In genomic region chr9:117487555-117488175, GRCh38 we compare ENCODE assay signal across 1 cellular context.
TF ChIP-seq lines count a peak whose summit lies in the region.

No MANE protein-coding gene starts in this region.

TF ChIP-seq in HepG2, 621 proteins besides CTCF, POLR2A, EP300 and RAD21 (continued from another document and continues in another):
- TF ChIP-seq MNT (IDR thresholded peaks at IDR 0.05), result no peak
- TF ChIP-seq ZBTB3 (CRISPR knock-in tag; IDR thresholded peaks at IDR 0.05; ENCODE audit: borderline replicate concordance, low read depth), result no peak
- 0 out of 2 replicates have a peak, but pooled peaks have one; percentile 35 for TF ChIP-seq ZNF605 (CRISPR knock-in tag; IDR thresholded peaks at IDR 0.05)
- TF ChIP-seq NFAT5 (CRISPR knock-in tag; IDR thresholded peaks at IDR 0.05), result no peak
- TF ChIP-seq ATF4 (CRISPR knock-in tag; IDR thresholded peaks at IDR 0.05), result 0 out of 4 replicates have a peak, but pooled peaks of 1 of the 2 experiments have one; percentile 32
- TF ChIP-seq ATF3 (CRISPR knock-in tag; IDR thresholded peaks at IDR 0.05), result no peak
- no peak for TF ChIP-seq ZNF672 (CRISPR knock-in tag; IDR thresholded peaks at IDR 0.05)
- no peak for TF ChIP-seq ZNF460 (CRISPR knock-in tag; IDR thresholded peaks at IDR 0.05; ENCODE audit: borderline replicate concordance)
- no peak for TF ChIP-seq CENPT (CRISPR knock-in tag; IDR thresholded peaks at IDR 0.05; ENCODE audit: low read depth)
- TF ChIP-seq CREM (IDR thresholded peaks at IDR 0.05), result no peak
- no peak for TF ChIP-seq CREM (CRISPR knock-in tag; IDR thresholded peaks at IDR 0.05)
- TF ChIP-seq DNMT1 (CRISPR knock-in tag; IDR thresholded peaks at IDR 0.05), result peak; percentile 77; the same call in 1 of the 2 replicates
- TF ChIP-seq MATR3 (CRISPR knock-in tag; IDR thresholded peaks at IDR 0.05), result no peak
- no peak; the same call in 1 of the 2 replicates for TF ChIP-seq HDAC1 (CRISPR knock-in tag; IDR thresholded peaks at IDR 0.05)
- no peak for TF ChIP-seq PAF1 (CRISPR knock-in tag; IDR thresholded peaks at IDR 0.05)
- TF ChIP-seq REL (CRISPR knock-in tag; conservative IDR thresholded peaks at IDR 0.05), result no peak
- TF ChIP-seq KAT8 (CRISPR knock-in tag; IDR thresholded peaks at IDR 0.05), result no peak; the same call in 1 of the 2 replicates
- TF ChIP-seq ZNF251 (CRISPR knock-in tag; IDR thresholded peaks at IDR 0.05), result no peak
- TF ChIP-seq ZNF879 (CRISPR knock-in tag; IDR thresholded peaks at IDR 0.05), result no peak
- peak; percentile 72 for TF ChIP-seq UBTF (CRISPR knock-in tag; IDR thresholded peaks at IDR 0.05)
- TF ChIP-seq ELF3 (CRISPR knock-in tag; IDR thresholded peaks at IDR 0.05), result peak; percentile 75
- TF ChIP-seq ZNF550 (CRISPR knock-in tag; IDR thresholded peaks at IDR 0.05; ENCODE audit: borderline replicate concordance), result no peak
- no peak for TF ChIP-seq BCL3 (CRISPR knock-in tag; IDR thresholded peaks at IDR 0.05)
- 0 out of 2 replicates have a peak, but pooled peaks have one; percentile 46 for TF ChIP-seq TFAP4 (IDR thresholded peaks at IDR 0.05; ENCODE audit: borderline replicate concordance, low read depth)
- TF ChIP-seq SMARCC2 (IDR thresholded peaks at IDR 0.05), result no peak
- no peak for TF ChIP-seq ZNF235 (CRISPR knock-in tag; IDR thresholded peaks at IDR 0.05; ENCODE audit: borderline replicate concordance)
- TF ChIP-seq TBX3 (IDR thresholded peaks at IDR 0.05; ENCODE audit: borderline replicate concordance), result no peak
- TF ChIP-seq HIC2 (CRISPR knock-in tag; IDR thresholded peaks at IDR 0.05; ENCODE audit: low read depth), result no peak
- 0 out of 2 replicates have a peak, but pooled peaks have one; percentile 41 for TF ChIP-seq ZNF343 (CRISPR knock-in tag; IDR thresholded peaks at IDR 0.05)
- no peak for TF ChIP-seq ZHX2 (IDR thresholded peaks at IDR 0.05; ENCODE audit: low read depth)
- TF ChIP-seq ZHX2 (CRISPR knock-in tag; IDR thresholded peaks at IDR 0.05; ENCODE audit: borderline replicate concordance), result no peak
- TF ChIP-seq PHB2 (IDR thresholded peaks at IDR 0.05; ENCODE audit: partially characterized antibody), result no peak
- no peak for TF ChIP-seq ZNF432 (CRISPR knock-in tag; IDR thresholded peaks at IDR 0.05; ENCODE audit: borderline replicate concordance)
- TF ChIP-seq KLF16 (CRISPR knock-in tag; IDR thresholded peaks at IDR 0.05), result 0 out of 4 replicates have a peak, but pooled peaks of 1 of the 2 experiments have one; percentile 27
- 0 out of 2 replicates have a peak, but pooled peaks have one; percentile 59 for TF ChIP-seq ZNF619 (CRISPR knock-in tag; IDR thresholded peaks at IDR 0.05)
- 0 out of 2 replicates have a peak, but pooled peaks have one; percentile 26 for TF ChIP-seq GTF3A (CRISPR knock-in tag; conservative IDR thresholded peaks at IDR 0.05)
